1 cellular context compared by ENCODE assay signal in the genomic region with DNA sequence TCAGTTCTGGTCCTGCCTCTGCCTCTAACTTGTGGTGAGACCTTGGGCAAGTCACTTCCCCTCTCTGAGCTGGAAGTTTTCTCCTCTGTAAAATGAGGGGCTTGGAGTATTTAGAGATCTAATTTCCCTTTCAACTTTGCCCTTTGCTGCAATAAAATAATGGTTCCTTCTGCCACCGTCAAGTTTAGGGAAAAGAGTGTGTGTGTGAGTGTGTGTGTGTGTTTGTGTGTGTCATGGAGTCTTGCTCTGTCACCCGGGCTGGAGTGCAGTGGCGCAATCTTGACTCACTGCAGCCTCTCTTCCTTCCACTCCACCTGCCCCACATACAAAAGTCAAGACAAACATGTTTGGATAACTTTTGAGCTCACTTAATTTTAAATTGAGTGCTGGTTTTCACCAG.
TF ChIP-seq lines count a peak whose summit lies in the region.

No MANE protein-coding gene starts in this region.

TF ChIP-seq in HepG2, 621 proteins besides CTCF, POLR2A, EP300 and RAD21 (continued from another document and continues in another):
- no peak for TF ChIP-seq MTF2 (CRISPR knock-in tag; IDR thresholded peaks at IDR 0.05; ENCODE audit: borderline replicate concordance)
- no peak for TF ChIP-seq KAT2B (IDR thresholded peaks at IDR 0.05; ENCODE audit: borderline replicate concordance, low read depth, low read length)
- TF ChIP-seq SP1 (IDR thresholded peaks at IDR 0.05): no peak
- TF ChIP-seq SP1 (CRISPR knock-in tag; IDR thresholded peaks at IDR 0.05): no peak
- TF ChIP-seq HMGA1 (CRISPR knock-in tag; conservative IDR thresholded peaks at IDR 0.05): no peak
- TF ChIP-seq ZSCAN31 (CRISPR knock-in tag; IDR thresholded peaks at IDR 0.05; ENCODE audit: low read depth): no peak
- TF ChIP-seq GATAD1 (CRISPR knock-in tag; IDR thresholded peaks at IDR 0.05): no peak
- TF ChIP-seq ZNF282 (IDR thresholded peaks at IDR 0.05; ENCODE audit: partially characterized antibody): no peak
- TF ChIP-seq, protein P1, sequence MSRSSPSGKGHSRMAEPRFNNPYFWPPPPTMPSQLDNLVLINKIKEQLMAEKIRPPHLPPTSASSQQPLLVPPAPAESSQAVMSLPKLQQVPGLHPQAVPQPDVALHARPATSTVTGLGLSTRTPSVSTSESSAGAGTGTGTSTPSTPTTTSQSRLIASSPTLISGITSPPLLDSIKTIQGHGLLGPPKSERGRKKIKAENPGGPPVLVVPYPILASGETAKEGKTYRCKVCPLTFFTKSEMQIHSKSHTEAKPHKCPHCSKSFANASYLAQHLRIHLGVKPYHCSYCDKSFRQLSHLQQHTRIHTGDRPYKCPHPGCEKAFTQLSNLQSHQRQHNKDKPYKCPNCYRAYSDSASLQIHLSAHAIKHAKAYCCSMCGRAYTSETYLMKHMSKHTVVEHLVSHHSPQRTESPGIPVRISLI (CRISPR knock-in tag; IDR thresholded peaks at IDR 0.05; ENCODE audit: borderline replicate concordance): peak; percentile 59; the same call in 1 of the 2 replicates
- peak; percentile 31; the same call in 1 of the 2 replicates for TF ChIP-seq ZNF441 (CRISPR knock-in tag; IDR thresholded peaks at IDR 0.05; ENCODE audit: borderline replicate concordance)
- no peak for TF ChIP-seq MTF1 (CRISPR knock-in tag; IDR thresholded peaks at IDR 0.05)
- no peak for TF ChIP-seq SYNCRIP (IDR thresholded peaks at IDR 0.05; ENCODE audit: insufficient read depth, low read depth, low read length)
- peak; percentile 64 for TF ChIP-seq TBX2 (CRISPR knock-in tag; IDR thresholded peaks at IDR 0.05; ENCODE audit: borderline replicate concordance)
- TF ChIP-seq SSRP1 (CRISPR knock-in tag; IDR thresholded peaks at IDR 0.05): no peak
- no peak for TF ChIP-seq HIVEP1 (CRISPR knock-in tag; IDR thresholded peaks at IDR 0.05)
- TF ChIP-seq, protein P2, sequence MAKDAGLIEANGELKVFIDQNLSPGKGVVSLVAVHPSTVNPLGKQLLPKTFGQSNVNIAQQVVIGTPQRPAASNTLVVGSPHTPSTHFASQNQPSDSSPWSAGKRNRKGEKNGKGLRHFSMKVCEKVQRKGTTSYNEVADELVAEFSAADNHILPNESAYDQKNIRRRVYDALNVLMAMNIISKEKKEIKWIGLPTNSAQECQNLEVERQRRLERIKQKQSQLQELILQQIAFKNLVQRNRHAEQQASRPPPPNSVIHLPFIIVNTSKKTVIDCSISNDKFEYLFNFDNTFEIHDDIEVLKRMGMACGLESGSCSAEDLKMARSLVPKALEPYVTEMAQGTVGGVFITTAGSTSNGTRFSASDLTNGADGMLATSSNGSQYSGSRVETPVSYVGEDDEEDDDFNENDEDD (CRISPR knock-in tag; IDR thresholded peaks at IDR 0.05; ENCODE audit: borderline replicate concordance): no peak
- TF ChIP-seq RFXANK (CRISPR knock-in tag; IDR thresholded peaks at IDR 0.05): no peak
- no peak for TF ChIP-seq ZFP82 (CRISPR knock-in tag; IDR thresholded peaks at IDR 0.05; ENCODE audit: borderline replicate concordance)
- TF ChIP-seq HNRNPL (IDR thresholded peaks at IDR 0.05; ENCODE audit: low read depth, low read length): no peak
- no peak for TF ChIP-seq ZNF281 (CRISPR knock-in tag; IDR thresholded peaks at IDR 0.05; ENCODE audit: borderline replicate concordance)
- TF ChIP-seq KDM5B (CRISPR knock-in tag; IDR thresholded peaks at IDR 0.05; ENCODE audit: borderline replicate concordance): no peak
- no peak for TF ChIP-seq ZNF513 (CRISPR knock-in tag; conservative IDR thresholded peaks at IDR 0.05)
- no peak for TF ChIP-seq FOXP1 (IDR thresholded peaks at IDR 0.05)
- peak; percentile 53; the same call in 1 of the 2 replicates for TF ChIP-seq FOXP1 (CRISPR knock-in tag; IDR thresholded peaks at IDR 0.05)
- TF ChIP-seq ZNF264 (CRISPR knock-in tag; IDR thresholded peaks at IDR 0.05): no peak; the same call in 1 of the 2 replicates
- TF ChIP-seq GZF1 (CRISPR knock-in tag; IDR thresholded peaks at IDR 0.05): no peak
- TF ChIP-seq ZNF777 (CRISPR knock-in tag; IDR thresholded peaks at IDR 0.05): no peak
- TF ChIP-seq ARNT (IDR thresholded peaks at IDR 0.05): no peak
- no peak for TF ChIP-seq ZNF225 (CRISPR knock-in tag; IDR thresholded peaks at IDR 0.05)
- TF ChIP-seq MIER2 (CRISPR knock-in tag; IDR thresholded peaks at IDR 0.05): no peak
- no peak for TF ChIP-seq ADNP (CRISPR knock-in tag; IDR thresholded peaks at IDR 0.05)
- TF ChIP-seq PRDM4 (CRISPR knock-in tag; IDR thresholded peaks at IDR 0.05; ENCODE audit: borderline replicate concordance): no peak
- TF ChIP-seq ZNF253 (CRISPR knock-in tag; IDR thresholded peaks at IDR 0.05; ENCODE audit: borderline replicate concordance): no peak
- TF ChIP-seq GABPA (IDR thresholded peaks at IDR 0.05; ENCODE audit: low read depth, low read length): no peak
- TF ChIP-seq GABPA (CRISPR knock-in tag; IDR thresholded peaks at IDR 0.05; ENCODE audit: low read depth): no peak
- TF ChIP-seq GLI4 (CRISPR knock-in tag; IDR thresholded peaks at IDR 0.05; ENCODE audit: borderline replicate concordance): no peak
- TF ChIP-seq PRPF4 (IDR thresholded peaks at IDR 0.05; ENCODE audit: low read depth, low read length, poor library complexity, severe bottlenecking): no peak
- TF ChIP-seq, protein P3, sequence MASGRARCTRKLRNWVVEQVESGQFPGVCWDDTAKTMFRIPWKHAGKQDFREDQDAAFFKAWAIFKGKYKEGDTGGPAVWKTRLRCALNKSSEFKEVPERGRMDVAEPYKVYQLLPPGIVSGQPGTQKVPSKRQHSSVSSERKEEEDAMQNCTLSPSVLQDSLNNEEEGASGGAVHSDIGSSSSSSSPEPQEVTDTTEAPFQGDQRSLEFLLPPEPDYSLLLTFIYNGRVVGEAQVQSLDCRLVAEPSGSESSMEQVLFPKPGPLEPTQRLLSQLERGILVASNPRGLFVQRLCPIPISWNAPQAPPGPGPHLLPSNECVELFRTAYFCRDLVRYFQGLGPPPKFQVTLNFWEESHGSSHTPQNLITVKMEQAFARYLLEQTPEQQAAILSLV (CRISPR knock-in tag; IDR thresholded peaks at IDR 0.05; ENCODE audit: borderline replicate concordance): 0 out of 2 replicates have a peak, but pooled peaks have one; percentile 15
- TF ChIP-seq ZNF703 (CRISPR knock-in tag; IDR thresholded peaks at IDR 0.05; ENCODE audit: borderline replicate concordance): no peak
- no peak for TF ChIP-seq SKI (IDR thresholded peaks at IDR 0.05; ENCODE audit: partially characterized antibody)
- no peak for TF ChIP-seq FOXK2 (IDR thresholded peaks at IDR 0.05)
- TF ChIP-seq TMF1 (CRISPR knock-in tag; IDR thresholded peaks at IDR 0.05; ENCODE audit: low read depth): no peak
- TF ChIP-seq CREBL2 (CRISPR knock-in tag; IDR thresholded peaks at IDR 0.05; ENCODE audit: borderline replicate concordance): no peak
- no peak for TF ChIP-seq NFYC (CRISPR knock-in tag; IDR thresholded peaks at IDR 0.05)
- no peak for TF ChIP-seq CENPX (CRISPR knock-in tag; IDR thresholded peaks at IDR 0.05)
- no peak for TF ChIP-seq KAT8 (CRISPR knock-in tag; IDR thresholded peaks at IDR 0.05)
- TF ChIP-seq SRF (IDR thresholded peaks at IDR 0.05; ENCODE audit: low read depth, low read length): no peak
- no peak for TF ChIP-seq LRRFIP1 (CRISPR knock-in tag; conservative IDR thresholded peaks at IDR 0.05)
- no peak for TF ChIP-seq KLF15 (CRISPR knock-in tag; IDR thresholded peaks at IDR 0.05; ENCODE audit: borderline replicate concordance)
- no peak for TF ChIP-seq NBN (conservative IDR thresholded peaks at IDR 0.05)
- no peak for TF ChIP-seq CEBPZ (IDR thresholded peaks at IDR 0.05; ENCODE audit: low read length)
- no peak for TF ChIP-seq ZNF839 (CRISPR knock-in tag; IDR thresholded peaks at IDR 0.05; ENCODE audit: borderline replicate concordance)
- TF ChIP-seq GATA4 (IDR thresholded peaks at IDR 0.05; ENCODE audit: borderline replicate concordance, low read depth): no peak
